Comparison of ENCODE assay signal across 1 cellular context in the genomic region with DNA sequence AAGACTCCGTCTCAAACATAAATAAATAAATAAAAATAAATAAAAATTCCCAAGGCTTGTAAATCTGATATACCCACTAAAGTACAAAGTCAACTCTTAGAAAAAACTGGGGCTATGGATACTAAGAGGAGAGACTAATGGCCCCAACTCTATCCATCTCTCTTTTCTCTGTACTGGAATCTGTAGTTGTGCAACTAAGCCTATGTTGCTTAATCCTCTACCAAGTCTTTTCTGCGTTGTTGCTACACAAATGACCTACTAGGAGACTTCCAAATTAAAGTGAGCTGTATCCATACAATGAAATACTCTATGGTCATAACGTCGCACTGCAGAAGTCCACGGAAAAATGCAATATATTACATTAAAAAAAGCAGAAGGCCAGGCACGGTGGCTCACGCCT.
TF ChIP-seq lines count a peak whose summit lies in the region.

No MANE protein-coding gene starts in this region.

TF ChIP-seq in HepG2, 621 proteins besides CTCF, POLR2A, EP300 and RAD21:
- TF ChIP-seq, protein P1, sequence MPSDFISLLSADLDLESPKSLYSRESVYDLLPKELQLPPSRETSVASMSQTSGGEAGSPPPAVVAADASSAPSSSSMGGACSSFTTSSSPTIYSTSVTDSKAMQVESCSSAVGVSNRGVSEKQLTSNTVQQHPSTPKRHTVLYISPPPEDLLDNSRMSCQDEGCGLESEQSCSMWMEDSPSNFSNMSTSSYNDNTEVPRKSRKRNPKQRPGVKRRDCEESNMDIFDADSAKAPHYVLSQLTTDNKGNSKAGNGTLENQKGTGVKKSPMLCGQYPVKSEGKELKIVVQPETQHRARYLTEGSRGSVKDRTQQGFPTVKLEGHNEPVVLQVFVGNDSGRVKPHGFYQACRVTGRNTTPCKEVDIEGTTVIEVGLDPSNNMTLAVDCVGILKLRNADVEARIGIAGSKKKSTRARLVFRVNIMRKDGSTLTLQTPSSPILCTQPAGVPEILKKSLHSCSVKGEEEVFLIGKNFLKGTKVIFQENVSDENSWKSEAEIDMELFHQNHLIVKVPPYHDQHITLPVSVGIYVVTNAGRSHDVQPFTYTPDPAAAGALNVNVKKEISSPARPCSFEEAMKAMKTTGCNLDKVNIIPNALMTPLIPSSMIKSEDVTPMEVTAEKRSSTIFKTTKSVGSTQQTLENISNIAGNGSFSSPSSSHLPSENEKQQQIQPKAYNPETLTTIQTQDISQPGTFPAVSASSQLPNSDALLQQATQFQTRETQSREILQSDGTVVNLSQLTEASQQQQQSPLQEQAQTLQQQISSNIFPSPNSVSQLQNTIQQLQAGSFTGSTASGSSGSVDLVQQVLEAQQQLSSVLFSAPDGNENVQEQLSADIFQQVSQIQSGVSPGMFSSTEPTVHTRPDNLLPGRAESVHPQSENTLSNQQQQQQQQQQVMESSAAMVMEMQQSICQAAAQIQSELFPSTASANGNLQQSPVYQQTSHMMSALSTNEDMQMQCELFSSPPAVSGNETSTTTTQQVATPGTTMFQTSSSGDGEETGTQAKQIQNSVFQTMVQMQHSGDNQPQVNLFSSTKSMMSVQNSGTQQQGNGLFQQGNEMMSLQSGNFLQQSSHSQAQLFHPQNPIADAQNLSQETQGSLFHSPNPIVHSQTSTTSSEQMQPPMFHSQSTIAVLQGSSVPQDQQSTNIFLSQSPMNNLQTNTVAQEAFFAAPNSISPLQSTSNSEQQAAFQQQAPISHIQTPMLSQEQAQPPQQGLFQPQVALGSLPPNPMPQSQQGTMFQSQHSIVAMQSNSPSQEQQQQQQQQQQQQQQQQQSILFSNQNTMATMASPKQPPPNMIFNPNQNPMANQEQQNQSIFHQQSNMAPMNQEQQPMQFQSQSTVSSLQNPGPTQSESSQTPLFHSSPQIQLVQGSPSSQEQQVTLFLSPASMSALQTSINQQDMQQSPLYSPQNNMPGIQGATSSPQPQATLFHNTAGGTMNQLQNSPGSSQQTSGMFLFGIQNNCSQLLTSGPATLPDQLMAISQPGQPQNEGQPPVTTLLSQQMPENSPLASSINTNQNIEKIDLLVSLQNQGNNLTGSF (CRISPR knock-in tag; IDR thresholded peaks at IDR 0.05) = no peak
- TF ChIP-seq CEBPB (IDR thresholded peaks at IDR 0.05; ENCODE audit: borderline replicate concordance, low read depth, low read length) = peak; percentile 72; the same call in 1 of the 2 replicates
TF ChIP-seq in HepG2: peak in this region for 1.
